ENCODE assay signal across 22 cellular contexts in genomic region chrX:128676651-128677050, GRCh38.
"Had no signal": no experiment of that assay in that cellular context is flagged by ENCODE, and none has a peak within 500 bp of the region (broad histone marks: within the 10 kb centered on the region; RNA-seq: fewer than 3 reads in every experiment).

No MANE protein-coding gene starts in this region.

- H3K27me3 ChIP-seq: ascending aorta, MG63, Peyer's patch, SJSA1 had no signal

- H3K4me3 ChIP-seq: ascending aorta, MG63, Peyer's patch, SJSA1 had no signal

- H3K36me3 ChIP-seq: ascending aorta, MG63, Peyer's patch, SJSA1 had no signal

- H3K27ac ChIP-seq: ascending aorta, Peyer's patch, SJSA1 had no signal

- DNase-seq: activated B cell treated with CpG ODN at 0.5 μM for 24 hours; activated CD4-positive, alpha-beta T cell treated with anti-CD3 and anti-CD28 coated beads for 1 hour; activated CD4-positive, alpha-beta T cell treated with anti-CD3 and anti-CD28 coated beads, Interleukin-2, amount 10 ng/mL, durations not matched to agents 24 days and 14 days; activated CD4-positive, alpha-beta T cell treated with anti-CD3 and anti-CD28 coated beads, Interleukin-2, amount 50 U/mL, for 48 hours; activated CD8-positive, alpha-beta memory T cell treated with anti-CD3 and anti-CD28 coated beads, Interleukin-2, amount 10 ng/mL, durations not matched to agents 7 days and 5 days; activated effector memory CD4-positive, alpha-beta T cell treated with Interleukin-2 at 50 U/mL for 16 hours; activated naive CD4-positive, alpha-beta T cell; activated T-cell treated with anti-CD3 and anti-CD28 coated beads, Interleukin-2, amount 50 U/mL, for 24 hours; KBM-7; MG63; MV-4-11; NCI-H1105 treated with DMSO at 0.1 percent for 48 hours; NCI-H187; NCI-H2081; NCI-H510A treated with DMSO at 0.1 percent for 48 hours; Peyer's patch; SHP77; T-cell; T-helper 2 cell; T1000 had no signal

- H3K4me1 ChIP-seq: ascending aorta, Peyer's patch, SJSA1 had no signal

- ATAC-seq: activated CD8-positive, alpha-beta memory T cell treated with anti-CD3 and anti-CD28 coated beads, Interleukin-2, amount 10 ng/mL, durations not matched to agents 7 days and 5 days; T-cell had no signal

- H3K9me3 ChIP-seq: ascending aorta, MG63, Peyer's patch, SJSA1 had no signal
